12 cellular contexts compared by ENCODE assay signal in the genomic region with DNA sequence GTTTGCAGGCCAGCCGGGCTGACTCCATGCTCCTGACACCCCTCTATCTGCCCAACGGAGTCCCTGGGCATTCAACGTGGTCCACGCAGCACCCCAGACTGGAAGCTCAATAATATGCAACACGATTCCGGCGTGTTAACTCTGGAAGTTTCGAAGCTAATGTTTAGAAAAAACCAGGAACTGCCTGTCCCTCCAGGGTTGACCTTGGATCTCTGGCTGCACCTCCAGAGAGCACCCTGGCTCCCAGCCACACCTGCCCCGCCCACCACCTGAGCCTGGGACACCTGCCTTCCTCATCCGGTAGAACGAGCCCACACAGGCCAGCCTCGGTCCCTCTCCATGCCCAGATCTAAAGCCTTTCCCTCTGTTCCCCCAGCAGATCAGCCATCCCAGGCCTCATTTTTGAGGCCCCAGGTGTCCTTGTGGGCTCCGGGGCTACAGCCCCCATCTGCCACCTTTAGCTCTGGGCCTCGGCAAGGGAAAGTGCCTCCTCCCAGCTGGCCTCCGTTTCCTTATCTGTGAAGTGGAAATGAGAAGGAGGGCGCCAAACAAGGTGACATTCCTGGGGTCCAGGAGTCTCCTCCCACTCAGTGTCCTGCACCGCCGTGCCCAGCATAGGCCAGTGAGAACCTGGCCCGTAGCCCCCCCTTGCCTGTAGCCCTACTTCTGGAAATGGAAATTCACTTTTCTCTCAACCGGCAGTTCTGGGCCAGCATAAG. TPM values are rescaled to one million over a fixed set of nuclear protein-coding genes. Genes with fewer than 3 reads are reported as not detected.
DNase-seq lines count a peak whose midpoint lies in the region; ATAC-seq and TF ChIP-seq lines count a peak whose summit lies in the region.
"Had no signal": no experiment of that assay in that cellular context is flagged by ENCODE, and none has a peak within 500 bp of the region (broad histone marks: within the 10 kb centered on the region; RNA-seq: fewer than 3 reads in every experiment).

No MANE protein-coding gene starts in this region.

- ATAC-seq in HG03159 (IDR thresholded peaks at IDR 0.05; ENCODE audit: unreplicated experiment) (no peak), GM19351 (IDR thresholded peaks at IDR 0.05; ENCODE audit: unreplicated experiment) (no peak)
- no peak for ATAC-seq in natural killer cell treated with Interleukin-12 subunit alpha and Interleukin-12 subunit beta and Interleukin-15 and Interleukin-18, amount 100 ng/mL, for 72 hours

- H3K27ac Mint-ChIP-seq in natural killer cell treated with Interleukin-12 subunit alpha and Interleukin-12 subunit beta and Interleukin-15 and Interleukin-18, amount 100 ng/mL, for 72 hours, result peak overlapping the region in 1 of 2 donors; percentile 12

- TF ChIP-seq POLR2A in breast epithelium (IDR thresholded peaks at IDR 0.05), result no peak
- TF ChIP-seq POLR2A in vagina (IDR thresholded peaks at IDR 0.05), result no peak

- peaks cover 0 to 47% (median under 1%) of the 10 kb centered on the region in 11 experiments; a peak in 9 of 22 replicates for H3K27me3 ChIP-seq in BLaER1 treated with 17β-estradiol and CSF1 and Interleukin-3, amounts not matched to agents 10 nM and 100 nM
- H3K27me3 ChIP-seq in breast epithelium (no peaks in the 10 kb centered on the region), vagina (no peaks in the 10 kb centered on the region)
- H3K27me3 ChIP-seq: suprapubic skin had no signal

- peaks cover 88 to 100% (median 99%) of the 10 kb centered on the region in 10 experiments for H3K4me1 ChIP-seq in BLaER1 treated with 17β-estradiol and CSF1 and Interleukin-3, amounts not matched to agents 10 nM and 100 nM
- H3K4me1 ChIP-seq in breast epithelium, result no peaks in the 10 kb centered on the region
- H3K4me1 ChIP-seq in vagina, result peaks cover 15% of the 10 kb centered on the region

- no peaks in the 10 kb centered on the region for H3K36me3 Mint-ChIP-seq in natural killer cell treated with Interleukin-12 subunit alpha and Interleukin-12 subunit beta and Interleukin-15 and Interleukin-18, amount 100 ng/mL, for 72 hours

- H3K9me3 Mint-ChIP-seq in natural killer cell treated with Interleukin-12 subunit alpha and Interleukin-12 subunit beta and Interleukin-15 and Interleukin-18, amount 100 ng/mL, for 72 hours, result no peaks in the 10 kb centered on the region

- peak overlapping the region; percentile 10 to 99 (median 97); a peak in 18 of 22 replicates for H3K4me2 ChIP-seq in BLaER1 treated with 17β-estradiol and CSF1 and Interleukin-3, amounts not matched to agents 10 nM and 100 nM

- H3K9me3 ChIP-seq in BLaER1 treated with 17β-estradiol and CSF1 and Interleukin-3, amounts not matched to agents 10 nM and 100 nM (replicated peaks in 1 of 11), result no peaks in the 10 kb centered on the region
- no peaks in the 10 kb centered on the region for H3K9me3 ChIP-seq in breast epithelium
- H3K9me3 ChIP-seq in vagina, result no peaks in the 10 kb centered on the region
- H3K9me3 ChIP-seq: suprapubic skin had no signal

- no peak overlapping the region for H3K4me3 ChIP-seq in BLaER1 treated with 17β-estradiol and CSF1 and Interleukin-3, amounts not matched to agents 10 nM and 100 nM
- H3K4me3 ChIP-seq in breast epithelium (no peak overlapping the region), vagina (no peak overlapping the region)
- H3K4me3 ChIP-seq: suprapubic skin had no signal

- H4K20me1 ChIP-seq in BLaER1 treated with 17β-estradiol and CSF1 and Interleukin-3, amounts not matched to agents 10 nM and 100 nM, result peaks cover 0 to 68% (median 7%) of the 10 kb centered on the region in 11 experiments; a peak in 12 of 22 replicates

- H3K4me3 Mint-ChIP-seq in natural killer cell treated with Interleukin-12 subunit alpha and Interleukin-12 subunit beta and Interleukin-15 and Interleukin-18, amount 100 ng/mL, for 72 hours, result no peak overlapping the region

- intact Hi-C loops in breast epithelium (cut with DNase I; ENCODE audit: low total_unique reads), result no loop called here
- intact Hi-C loops in vagina (cut with DNase I), result no loop called here

- no peak overlapping the region for H3K9ac ChIP-seq in BLaER1 treated with 17β-estradiol and CSF1 and Interleukin-3, amounts not matched to agents 10 nM and 100 nM

- DNase-seq in DMS53 treated with DMSO at 0.1 percent for 48 hours (lab: John Stamatoyannopoulos, UW; ENCODE audit: unreplicated experiment) (peak; percentile 54), breast epithelium (ENCODE audit: low spot score in 2 of 2) (peak; percentile 39 to 66), mucosa of gallbladder (ENCODE audit: low spot score) (peak; percentile 86), vagina (ENCODE audit: extremely low spot score in 2 of 2) (no peak)
- DNase-seq in natural killer cell treated with Interleukin-12 subunit alpha and Interleukin-12 subunit beta and Interleukin-15 and Interleukin-18, amount 100 ng/mL, for 72 hours (ENCODE audit: low spot score), result no peak
- DNase-seq: activated T-cell treated with anti-CD3 and anti-CD28 coated beads, Interleukin-2, amount 50 U/mL, for 48 hours; caudate nucleus had no signal

- H3K4me1 Mint-ChIP-seq in natural killer cell treated with Interleukin-12 subunit alpha and Interleukin-12 subunit beta and Interleukin-15 and Interleukin-18, amount 100 ng/mL, for 72 hours (ENCODE audit: low read depth in 2 of 2), result peaks cover 48 to 52% of the 10 kb centered on the region in 2 donors

- peaks cover 0 to 22% (median 6%) of the 10 kb centered on the region in 11 experiments; a peak in 9 of 22 replicates for H3K36me3 ChIP-seq in BLaER1 treated with 17β-estradiol and CSF1 and Interleukin-3, amounts not matched to agents 10 nM and 100 nM
- H3K36me3 ChIP-seq in breast epithelium (no peaks in the 10 kb centered on the region), vagina (no peaks in the 10 kb centered on the region)
- H3K36me3 ChIP-seq: suprapubic skin had no signal

- H3K27ac ChIP-seq in BLaER1 treated with 17β-estradiol and CSF1 and Interleukin-3, amounts not matched to agents 10 nM and 100 nM, result peak overlapping the region in 5 of 11 experiments; percentile 16 to 93 (median 38); a peak in 7 of 22 replicates
- peak overlapping the region; percentile 29 to 48 for H3K27ac ChIP-seq in breast epithelium
- H3K27ac ChIP-seq in vagina, result no peak overlapping the region
- H3K27ac ChIP-seq: suprapubic skin had no signal

- peaks cover 0 to 6% of the 10 kb centered on the region in 2 donors for H3K27me3 Mint-ChIP-seq in natural killer cell treated with Interleukin-12 subunit alpha and Interleukin-12 subunit beta and Interleukin-15 and Interleukin-18, amount 100 ng/mL, for 72 hours
- H3K27me3 Mint-ChIP-seq: progenitor cell of endocrine pancreas had no signal

- TF ChIP-seq CTCF in breast epithelium (IDR thresholded peaks at IDR 0.05) (no peak), vagina (IDR thresholded peaks at IDR 0.05) (no peak)

RNA-seq across cellular contexts. Expression of a gene that starts 38.7 kb away (rescaled TPM):
- 10 to 100 TPM; 12.0 to 23.3 (median 21.8) TPM for total RNA-seq in breast epithelium
- 91.4 TPM for total RNA-seq in mucosa of gallbladder
- total RNA-seq in vagina, result 252 TPM
- total RNA-seq in natural killer cell treated with Interleukin-12 subunit alpha and Interleukin-12 subunit beta and Interleukin-15 and Interleukin-18, amount 100 ng/mL, for 72 hours, result 1 to 10 TPM; 3.4 to 6.7 TPM

Comparison
In these comparisons a context has a peak if more than half of its experiments do, and no peak if none do; other contexts are left out.
1. DNase-seq: peak in DMS53 treated with DMSO at 0.1 percent for 48 hours (single experiment), breast epithelium (2 of 2) and mucosa of gallbladder (single experiment); none in vagina (0 of 2) and natural killer cell treated with Interleukin-12 subunit alpha and Interleukin-12 subunit beta and Interleukin-15 and Interleukin-18, amount 100 ng/mL, for 72 hours (single experiment).